Comparison of ENCODE assay signal across 1 cellular context in genomic region chr11:2109541-2110019, GRCh38.
TF ChIP-seq lines count a peak whose summit lies in the region.

No MANE protein-coding gene starts in this region.

TF ChIP-seq in H1, 55 proteins besides CTCF, POLR2A, EP300 and RAD21 (continued from another document):
- TF ChIP-seq MAX (IDR thresholded peaks at IDR 0.05) (peak; percentile 78), SAP30 (IDR thresholded peaks at IDR 0.05; ENCODE audit: insufficient read depth, insufficient replicate concordance, low read length) (no peak), TEAD4 (IDR thresholded peaks at IDR 0.05; ENCODE audit: low read depth, low read length) (no peak), NANOG (IDR thresholded peaks at IDR 0.05; ENCODE audit: insufficient read depth, low read depth, low read length, poor library complexity, severe bottlenecking) (no peak), TBP (IDR thresholded peaks at IDR 0.05; ENCODE audit: low read depth, low read length) (no peak)
TF ChIP-seq in H1: peak in this region for 2.
